In genomic region chr1:212477014-212477679, GRCh38 we compare ENCODE assay signal across 8 cellular contexts. TPM values are rescaled to one million over a fixed set of nuclear protein-coding genes. Genes with fewer than 3 reads are reported as not detected.
DNase-seq lines count a peak whose midpoint lies in the region; TF ChIP-seq lines count a peak whose summit lies in the region.

No MANE protein-coding gene starts in this region.

- H2BK120ac ChIP-seq in neuronal stem cell (ENCODE audit: low read depth, low read length) = no peak overlapping the region

- no peaks in the 10 kb centered on the region for H3K9me3 Mint-ChIP-seq in activated T-helper 1 cell treated with anti-CD3 and anti-CD28 coated beads, Interleukin-12 subunit alpha, Interleukin-12 subunit beta, Interleukin-2, Interleukin-4 antibody, amounts not matched to agents 30 ng/mL and 10 ng/mL and 1 ng/mL, durations not matched to agents 14 hours and 24 hours and 36 hours

- no peak overlapping the region for H2AK5ac ChIP-seq in neuronal stem cell (ENCODE audit: low read depth, low read length)

- H2AFZ ChIP-seq in neuronal stem cell (ENCODE audit: low read length) = no peak overlapping the region

- no peak overlapping the region for H3K9ac ChIP-seq in neuronal stem cell (ENCODE audit: low read depth, low read length, poor library complexity)

- H3K27me3 Mint-ChIP-seq in activated T-helper 1 cell treated with anti-CD3 and anti-CD28 coated beads, Interleukin-12 subunit alpha, Interleukin-12 subunit beta, Interleukin-2, Interleukin-4 antibody, amounts not matched to agents 30 ng/mL and 10 ng/mL and 1 ng/mL, durations not matched to agents 14 hours and 24 hours and 36 hours (ENCODE audit: insufficient read depth) = peaks cover 9% of the 10 kb centered on the region

- TF ChIP-seq EP300 in suprapubic skin (IDR thresholded peaks at IDR 0.05) = no peak

- no peak overlapping the region for H4K8ac ChIP-seq in neuronal stem cell (ENCODE audit: low read depth, low read length)

- H3K18ac ChIP-seq in neuronal stem cell (ENCODE audit: low read length) = no peak overlapping the region

- TF ChIP-seq CTCF in RWPE1 (conservative IDR thresholded peaks at IDR 0.05; ENCODE audit: low read depth) (peak; percentile 92), fibroblast of pulmonary artery (IDR thresholded peaks at IDR 0.05; ENCODE audit: low read length, missing control alignments) (peak; percentile 96), suprapubic skin (IDR thresholded peaks at IDR 0.05) (peak; percentile 83 to 86)

- WGBS in neuronal stem cell (ENCODE audit: extremely low coverage in 2 of 2, insufficient read length in 2 of 2, insufficient replicate concordance in 1 of 2), 2 donors = no CpG with 5 or more reads among the region's 12 CpGs
- 27% methylated on average over 12 of the region's 12 CpGs for WGBS in suprapubic skin

- H3K4me1 Mint-ChIP-seq in activated T-helper 1 cell treated with anti-CD3 and anti-CD28 coated beads, Interleukin-12 subunit alpha, Interleukin-12 subunit beta, Interleukin-2, Interleukin-4 antibody, amounts not matched to agents 30 ng/mL and 10 ng/mL and 1 ng/mL, durations not matched to agents 14 hours and 24 hours and 36 hours (ENCODE audit: low read depth) = peaks cover 15% of the 10 kb centered on the region

- H3K4me2 ChIP-seq in neuronal stem cell (ENCODE audit: insufficient read depth, low read length, poor library complexity, severe bottlenecking) = no peak overlapping the region

- H3K4me3 ChIP-seq in H7 (ENCODE audit: insufficient read depth, low read depth, low read length) = no peak overlapping the region
- no peak overlapping the region for H3K4me3 ChIP-seq in fibroblast of pulmonary artery (replicated peaks; ENCODE audit: low read depth, low read length)
- no peak overlapping the region for H3K4me3 ChIP-seq in neuronal stem cell (ENCODE audit: low read length in 2 of 2)
- H3K4me3 ChIP-seq in suprapubic skin = no peak overlapping the region

- intact Hi-C loops in activated T-helper 1 cell treated with anti-CD3 and anti-CD28 coated beads, Interleukin-12 subunit alpha, Interleukin-12 subunit beta, Interleukin-2, Interleukin-4 antibody, amounts not matched to agents 30 ng/mL and 10 ng/mL and 1 ng/mL, durations not matched to agents 14 hours and 24 hours and 36 hours (cut with micrococcal nuclease) = loop anchor here (1.0 to 5.0 kb wide), 8 partner anchors 80 to 518 kb away; partner anchors contain the start of gene BATF3

- no peak overlapping the region for H3K27ac ChIP-seq in RWPE1
- no peak overlapping the region for H3K27ac ChIP-seq in neuronal stem cell (replicated peaks; ENCODE audit: low read length)
- no peak overlapping the region for H3K27ac ChIP-seq in suprapubic skin

- H3K9me3 ChIP-seq in neuronal stem cell (replicated peaks in 1 of 2; ENCODE audit: control insufficient read depth in 2 of 2, insufficient read depth in 1 of 2, low read depth in 1 of 2, low read length in 2 of 2) = no peaks in the 10 kb centered on the region
- no peaks in the 10 kb centered on the region for H3K9me3 ChIP-seq in suprapubic skin

- H3K36me3 ChIP-seq in H7 (replicated peaks; ENCODE audit: control insufficient read depth, insufficient read depth, low read length) = no peaks in the 10 kb centered on the region
- H3K36me3 ChIP-seq in neuronal stem cell (replicated peaks in 1 of 2; ENCODE audit: control insufficient read depth in 2 of 2, insufficient read depth in 2 of 2, low read length in 2 of 2) = no peaks in the 10 kb centered on the region
- no peaks in the 10 kb centered on the region for H3K36me3 ChIP-seq in suprapubic skin

- H3K4ac ChIP-seq in neuronal stem cell (ENCODE audit: low read length) = no peak overlapping the region

- CTCF ChIA-PET in RWPE1 (lab: Yijun Ruan, JAX) = interaction anchor here (0.6 to 2.7 kb wide), 24 partner anchors 16 to 701 kb away, joined by 3 to 20 read pairs (median 5); partner anchors contain the start of gene ATF3

- DNase-seq in GF-D8 (lab: John Stamatoyannopoulos, UW) (peak; percentile 41), H7 (peak; percentile 86), M059J (ENCODE audit: low read depth) (peak; percentile 87), RWPE1 (ENCODE audit: low spot score) (peak; percentile 79), fibroblast of pulmonary artery (ENCODE audit: low read depth) (peak; percentile 90), neuronal stem cell (ENCODE audit: low spot score) (peak; percentile 84), suprapubic skin (ENCODE audit: low spot score in 2 of 2) (peak; percentile 84 to 90)
- peak; percentile 71 for DNase-seq in activated T-helper 1 cell treated with anti-CD3 and anti-CD28 coated beads, Interleukin-12 subunit alpha, Interleukin-12 subunit beta, Interleukin-2, Interleukin-4 antibody, amounts not matched to agents 30 ng/mL and 10 ng/mL and 1 ng/mL, durations not matched to agents 14 hours and 24 hours and 36 hours (ENCODE audit: low spot score)

- no peak overlapping the region for H2BK12ac ChIP-seq in neuronal stem cell (ENCODE audit: low read length)

- no peaks in the 10 kb centered on the region for H3K79me1 ChIP-seq in neuronal stem cell (ENCODE audit: low read depth, low read length)

- H4K91ac ChIP-seq in neuronal stem cell (ENCODE audit: low read depth, low read length, poor library complexity) = no peak overlapping the region

- no peak for TF ChIP-seq POLR2A in suprapubic skin (IDR thresholded peaks at IDR 0.05)

- no peak overlapping the region for H3K4me3 Mint-ChIP-seq in activated T-helper 1 cell treated with anti-CD3 and anti-CD28 coated beads, Interleukin-12 subunit alpha, Interleukin-12 subunit beta, Interleukin-2, Interleukin-4 antibody, amounts not matched to agents 30 ng/mL and 10 ng/mL and 1 ng/mL, durations not matched to agents 14 hours and 24 hours and 36 hours

- no peak overlapping the region for H3K27ac Mint-ChIP-seq in activated T-helper 1 cell treated with anti-CD3 and anti-CD28 coated beads, Interleukin-12 subunit alpha, Interleukin-12 subunit beta, Interleukin-2, Interleukin-4 antibody, amounts not matched to agents 30 ng/mL and 10 ng/mL and 1 ng/mL, durations not matched to agents 14 hours and 24 hours and 36 hours

- no peak overlapping the region for H2BK15ac ChIP-seq in neuronal stem cell (ENCODE audit: low read length)

- H2BK5ac ChIP-seq in neuronal stem cell (ENCODE audit: low read length) = no peak overlapping the region

- H3K27me3 ChIP-seq in H7 (ENCODE audit: control insufficient read depth, insufficient read depth, low read length) (no peaks in the 10 kb centered on the region), neuronal stem cell (ENCODE audit: control insufficient read depth in 3 of 3, insufficient read depth in 3 of 3, low read depth in 1 of 3, low read length in 3 of 3) (peaks cover 0 to 13% (median 0%) of the 10 kb centered on the region in 3 experiments), suprapubic skin (no peaks in the 10 kb centered on the region)

- H3K14ac ChIP-seq in neuronal stem cell (ENCODE audit: low read length) = no peak overlapping the region

- POLR2A ChIA-PET in RWPE1 (lab: Yijun Ruan, JAX; ENCODE audit: low non-redundant PET) = no interaction called here

- no peak overlapping the region for H3K23ac ChIP-seq in neuronal stem cell (ENCODE audit: low read depth, low read length, poor library complexity)

- H3K4me1 ChIP-seq in neuronal stem cell (ENCODE audit: control insufficient read depth in 2 of 2, insufficient read depth in 1 of 2, low read depth in 1 of 2, low read length in 2 of 2) = peaks cover 5% of the 10 kb centered on the region in 2 donors
- H3K4me1 ChIP-seq in suprapubic skin = peaks cover 12% of the 10 kb centered on the region

- no peaks in the 10 kb centered on the region for H3K36me3 Mint-ChIP-seq in activated T-helper 1 cell treated with anti-CD3 and anti-CD28 coated beads, Interleukin-12 subunit alpha, Interleukin-12 subunit beta, Interleukin-2, Interleukin-4 antibody, amounts not matched to agents 30 ng/mL and 10 ng/mL and 1 ng/mL, durations not matched to agents 14 hours and 24 hours and 36 hours (ENCODE audit: low read depth)

RNA-seq across cellular contexts. Expression of gene NENF, which starts 44.4 kb away (rescaled TPM):
- 21.9 and 39.8 TPM in 2 replicates for total RNA-seq in H7 (2014; rRNA removed; shearing (Covaris generic))
- 80.0 and 109 TPM in 2 replicates for total RNA-seq in M059J (2014; rRNA removed; shearing (Covaris generic))
- total RNA-seq in activated T-helper 1 cell treated with anti-CD3 and anti-CD28 coated beads, Interleukin-12 subunit alpha, Interleukin-12 subunit beta, Interleukin-2, Interleukin-4 antibody, amounts not matched to agents 30 ng/mL and 10 ng/mL and 1 ng/mL, durations not matched to agents 14 hours and 24 hours and 36 hours = 29.7 and 32.5 TPM in 2 replicates
- polyA plus RNA-seq in neuronal stem cell (2013, experiment 1 of 2) = 27.0 TPM
- polyA plus RNA-seq in neuronal stem cell (2013, experiment 2 of 2) = 26.9 TPM
- total RNA-seq in suprapubic skin = 100 to 1,000 TPM in 2 of 4 donors, 10 to 100 TPM in 2; 60.6 to 104 (median 87.4) TPM
